8 cellular contexts compared by ENCODE assay signal in genomic region chr1:154869351-154870116, GRCh38. TPM values are rescaled to one million over a fixed set of nuclear protein-coding genes. Genes with fewer than 3 reads are reported as not detected.
DNase-seq lines count a peak whose midpoint lies in the region; FAIRE-seq and TF ChIP-seq lines count a peak whose summit lies in the region.

No MANE protein-coding gene starts in this region.

- POLR2A ChIA-PET in endothelial cell of umbilical vein (lab: Charles Lee) = interaction anchor here (0.5 kb wide), 1 partner anchor 115 kb away, joined by 5 read pairs; no protein-coding TSS in a partner anchor

- H3K27me3 ChIP-seq in endothelial cell of umbilical vein (ENCODE audit: control insufficient read depth in 2 of 2, insufficient read depth in 2 of 2, low read length in 2 of 2) = peaks cover 20 to 24% of the 10 kb centered on the region in 2 experiments
- H3K27me3 ChIP-seq in small intestine (ENCODE audit: control insufficient read depth in 2 of 2, insufficient read depth in 2 of 2, low read length in 2 of 2) = peaks cover 0 to 6% of the 10 kb centered on the region in 2 donors

- WGBS in small intestine, 3 donors = 26 to 42% (median 36%) methylated on average over 20 to 26 of the region's 26 CpGs

- peak; percentile 58 for DNase-seq in DMS79 (lab: John Stamatoyannopoulos, UW)
- DNase-seq in NCI-H187 treated with DMSO at 0.1 percent for 48 hours (lab: John Stamatoyannopoulos, UW) = peak; percentile 37
- peak; percentile 62 for DNase-seq in endothelial cell of umbilical vein (ENCODE audit: low read depth, low spot score)
- DNase-seq in nucleus accumbens (lab: John Stamatoyannopoulos, UW) = peak in 42 of 56 donors; percentile 12 to 82 (median 54)
- DNase-seq in small intestine = no peak
- no peak for DNase-seq in GDM1 (lab: John Stamatoyannopoulos, UW)
- no peak for DNase-seq in islet precursor cell
- DNase-seq in activated CD8-positive, alpha-beta memory T cell treated with anti-CD3 and anti-CD28 coated beads, Interleukin-2, amount 50 U/mL, for 48 hours = no peak

- intact Hi-C loops in endothelial cell of umbilical vein (cut with micrococcal nuclease) = loop anchor here (2.0 kb wide), 1 partner anchor 311 kb away; the partner anchor contains the start of gene UBE2Q1

- peaks cover 26% of the 10 kb centered on the region for H3K4me1 ChIP-seq in endothelial cell of umbilical vein (ENCODE audit: control insufficient read depth, extremely low read depth, insufficient read depth, low read length)
- H3K4me1 ChIP-seq in small intestine (ENCODE audit: control insufficient read depth in 2 of 2, insufficient read depth in 1 of 2, low read depth in 1 of 2, low read length in 1 of 2) = no peaks in the 10 kb centered on the region

- no peak overlapping the region for H3K27ac ChIP-seq in endothelial cell of umbilical vein (ENCODE audit: insufficient read depth, low read depth, low read length)
- H3K27ac ChIP-seq in small intestine (ENCODE audit: low read depth in 1 of 2, low read length in 1 of 2) = no peak overlapping the region

- H3K9me3 ChIP-seq in endothelial cell of umbilical vein (replicated peaks; ENCODE audit: control insufficient read depth, insufficient read depth, low read length) (no peaks in the 10 kb centered on the region), small intestine (ENCODE audit: control insufficient read depth, low read depth) (no peaks in the 10 kb centered on the region)

- H3K9ac ChIP-seq in endothelial cell of umbilical vein (replicated peaks; ENCODE audit: extremely low read depth, insufficient read depth, low read length) = no peak overlapping the region

- no peaks in the 10 kb centered on the region for H4K20me1 ChIP-seq in endothelial cell of umbilical vein (replicated peaks; ENCODE audit: control insufficient read depth, extremely low read depth, insufficient read depth, low read length)

- no TSS peak for BruUV-seq in endothelial cell of umbilical vein (replicated peaks; lab: Mats Ljungman, UMichigan)

- H3K79me2 ChIP-seq in endothelial cell of umbilical vein (ENCODE audit: control insufficient read depth, insufficient read depth, low read length) = no peaks in the 10 kb centered on the region

- no peak for TF ChIP-seq POLR2A in endothelial cell of umbilical vein (IDR thresholded peaks at IDR 0.05; ENCODE audit: low read depth, low read length)

- CTCF ChIA-PET in endothelial cell of umbilical vein (lab: Charles Lee) = interaction anchor here (0.7 to 4.1 kb wide), 10 partner anchors 9 to 200 kb away, joined by 3 to 27 read pairs (median 4); no protein-coding TSS in a partner anchor

- peak overlapping the region; percentile 73 for H2AFZ ChIP-seq in endothelial cell of umbilical vein (ENCODE audit: low read depth, low read length)

- FAIRE-seq in endothelial cell of umbilical vein (lab: Jason Lieb, UNC) (peak; percentile 63), small intestine (lab: Jason Lieb, UNC) (no peak)

- H3K36me3 ChIP-seq in endothelial cell of umbilical vein (ENCODE audit: control insufficient read depth in 2 of 2, extremely low read depth in 1 of 2, insufficient read depth in 2 of 2, low read length in 2 of 2) (no peaks in the 10 kb centered on the region), small intestine (ENCODE audit: control insufficient read depth in 2 of 2, insufficient read depth in 2 of 2, low read length in 2 of 2) (no peaks in the 10 kb centered on the region)

- no peak for TF ChIP-seq CTCF in endothelial cell of umbilical vein (IDR thresholded peaks at IDR 0.05; ENCODE audit: extremely low read depth in 1 of 2, insufficient read depth in 1 of 2, low read depth in 1 of 2, low read length in 2 of 2)

- H3K4me3 ChIP-seq in endothelial cell of umbilical vein (replicated peaks in 1 of 3; ENCODE audit: insufficient read depth in 1 of 3, low read depth in 1 of 3, low read length in 3 of 3) = peak overlapping the region; percentile 13 to 44 (median 41)
- no peak overlapping the region for H3K4me3 ChIP-seq in small intestine (ENCODE audit: low read depth in 1 of 2, low read length in 2 of 2)

- H3K9me1 ChIP-seq in endothelial cell of umbilical vein (replicated peaks; ENCODE audit: control insufficient read depth, extremely low read depth, insufficient read depth, low read length) = no peaks in the 10 kb centered on the region

- H3K4me2 ChIP-seq in endothelial cell of umbilical vein (ENCODE audit: insufficient read depth, low read length) = peak overlapping the region; percentile 59

- dilution Hi-C loops in endothelial cell of umbilical vein (cut with MboI; ENCODE audit: extremely low pct_ligation_motif_present, low sequenced_read_pairs) = no loop called here

TF ChIP-seq in endothelial cell of umbilical vein, 7 proteins besides CTCF, POLR2A, EP300 and RAD21:
- no peak for TF ChIP-seq POLR2AphosphoS5 (IDR thresholded peaks at IDR 0.05; ENCODE audit: insufficient read depth, low read depth, low read length)
- no peak for TF ChIP-seq FOS (IDR thresholded peaks at IDR 0.05; ENCODE audit: borderline replicate concordance, insufficient read depth, low read length)
- no peak for TF ChIP-seq MAX (IDR thresholded peaks at IDR 0.05; ENCODE audit: insufficient read depth, insufficient read length)
- no peak for TF ChIP-seq GATA2 (IDR thresholded peaks at IDR 0.05; ENCODE audit: insufficient read depth, insufficient read length, low read depth, low read length)
- no peak for TF ChIP-seq MYC (IDR thresholded peaks at IDR 0.05; ENCODE audit: low read depth, low read length)
- TF ChIP-seq JUN (IDR thresholded peaks at IDR 0.05; ENCODE audit: borderline replicate concordance, insufficient read depth, insufficient read length, low read depth) = no peak
- no peak for TF ChIP-seq EZH2 (IDR thresholded peaks at IDR 0.05; ENCODE audit: borderline replicate concordance, low read depth, low read length, severe bottlenecking)

RNA-seq across cellular contexts. Expression of gene KCNN3, which starts 0.5 kb away (rescaled TPM):
- 0.85 and 1.1 TPM in 2 replicates for total RNA-seq in endothelial cell of umbilical vein
- polyA plus RNA-seq in endothelial cell of umbilical vein = 0.41 and 0.91 TPM in 2 replicates
- polyA plus RNA-seq in endothelial cell of umbilical vein (2011; cell fraction: cytosol; rRNA removed) = 0.36 and 0.42 TPM in 2 replicates
- polyA plus RNA-seq in endothelial cell of umbilical vein (2011; cell fraction: nucleus; rRNA removed) = 0.91 and 1.1 TPM in 2 replicates
- polyA plus RNA-seq in endothelial cell of umbilical vein (2012) = 1.2 and 3.5 TPM in 2 replicates
- 1.1 and 2.2 TPM in 2 replicates for polyA minus RNA-seq in endothelial cell of umbilical vein
- polyA minus RNA-seq in endothelial cell of umbilical vein (2011; cell fraction: cytosol; rRNA and poly(A)+ RNA removed) = not detected
- polyA minus RNA-seq in endothelial cell of umbilical vein (2011; cell fraction: nucleus; rRNA and poly(A)+ RNA removed) = 0.63 and 0.82 TPM in 2 replicates
- 1 to 10 TPM in 1 of 3 donors, under 1 TPM in 2; 0.27 to 1.6 (median 0.45) TPM for polyA plus RNA-seq in small intestine

Comparison
In these comparisons a context has a peak if more than half of its experiments do, and no peak if none do; other contexts are left out.
1. DNase-seq: peak in DMS79 (single experiment), NCI-H187 treated with DMSO at 0.1 percent for 48 hours (single experiment), endothelial cell of umbilical vein (single experiment) and nucleus accumbens (42 of 56); none in small intestine (single experiment), GDM1 (single experiment), islet precursor cell (single experiment) and activated CD8-positive, alpha-beta memory T cell treated with anti-CD3 and anti-CD28 coated beads, Interleukin-2, amount 50 U/mL, for 48 hours (single experiment).
2. H3K4me3 ChIP-seq: peak in endothelial cell of umbilical vein (3 of 3); none in small intestine (0 of 2).